ENCODE assay signal across 2 cellular contexts in the genomic region with DNA sequence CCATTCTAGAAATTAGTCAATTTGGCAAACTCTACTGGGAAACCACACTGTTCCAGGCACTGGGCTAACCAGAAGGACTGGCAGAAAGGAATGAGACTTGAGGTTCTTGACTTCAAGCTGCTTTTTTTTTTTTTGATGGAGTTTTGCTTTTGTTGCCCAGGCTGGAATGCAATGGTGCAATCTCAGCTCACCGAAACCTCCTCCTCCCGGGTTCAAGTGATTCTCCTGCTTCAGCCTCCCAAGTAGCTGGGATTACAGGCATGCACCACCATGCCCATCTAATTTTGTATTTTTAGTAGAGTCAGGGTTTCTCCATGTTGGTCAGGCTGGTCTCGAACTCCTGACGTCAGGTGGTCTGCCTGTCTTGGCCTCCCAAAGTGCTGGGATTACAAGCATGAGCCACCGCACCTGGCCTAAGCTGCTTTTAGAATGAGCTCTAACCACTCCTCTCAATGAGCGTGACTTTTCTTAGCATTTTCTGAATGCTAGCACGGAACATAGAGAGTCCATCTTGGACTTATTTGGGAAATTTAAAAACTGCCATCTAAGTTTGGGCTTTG. TPM values are rescaled to one million over a fixed set of nuclear protein-coding genes. Genes with fewer than 3 reads are reported as not detected.
"Had no signal": no experiment of that assay in that cellular context is flagged by ENCODE, and none has a peak within 500 bp of the region (broad histone marks: within the 10 kb centered on the region; RNA-seq: fewer than 3 reads in every experiment).

No MANE protein-coding gene starts in this region.

RNA-seq across cellular contexts. Expression of a gene that starts 14.7 kb away (rescaled TPM):
- total RNA-seq: G401 had no signal
- polyA plus RNA-seq: GM12878 had no signal

RNA-seq across cellular contexts. Expression of a gene that starts 39.9 kb away (rescaled TPM):
- total RNA-seq: G401, GM12878 had no signal
- polyA plus RNA-seq: GM12878 had no signal
